ENCODE assay signal across 8 cellular contexts in genomic region chr5:179821298-179822058, GRCh38. TPM values are rescaled to one million over a fixed set of nuclear protein-coding genes. Genes with fewer than 3 reads are reported as not detected.
DNase-seq lines count a peak whose midpoint lies in the region; ATAC-seq, FAIRE-seq and TF ChIP-seq lines count a peak whose summit lies in the region.

No MANE protein-coding gene starts in this region.

- H3K4me1 ChIP-seq in pancreas (peaks cover 36 to 48% (median 48%) of the 10 kb centered on the region in 3 donors), tibial artery (peaks cover 13 to 85% (median 73%) of the 10 kb centered on the region in 4 donors)

- H3K4me3 ChIP-seq in H7 (ENCODE audit: insufficient read depth, low read depth, low read length) (peak overlapping the region; percentile 94), MG63 (peak overlapping the region; percentile 79), pancreas (peak overlapping the region; percentile 85 to 100 (median 98)), tibial artery (peak overlapping the region; percentile 99 to 100)

- TF ChIP-seq CTCF in pancreas (IDR thresholded peaks at IDR 0.05) (no peak), tibial artery (IDR thresholded peaks at IDR 0.05) (no peak)

- H3K27me3 ChIP-seq in H7 (ENCODE audit: control insufficient read depth, insufficient read depth, low read length): no peaks in the 10 kb centered on the region
- H3K27me3 ChIP-seq in MG63: no peaks in the 10 kb centered on the region
- H3K27me3 ChIP-seq in pancreas: no peaks in the 10 kb centered on the region
- no peaks in the 10 kb centered on the region for H3K27me3 ChIP-seq in tibial artery

- ATAC-seq in Right ventricle myocardium superior (ENCODE audit: poor library complexity) (peak; percentile 78), pancreas (peak; percentile 67 to 75 (median 70))

- H3K9me3 ChIP-seq in MG63 (no peaks in the 10 kb centered on the region), pancreas (no peaks in the 10 kb centered on the region), tibial artery (no peaks in the 10 kb centered on the region)

- 0% methylated on average over 39 to 54 of the region's 54 CpGs for WGBS in pancreas, 2 donors

- intact Hi-C loops in Right ventricle myocardium superior (cut with DNase I): loop anchor here (5.0 kb wide), 1 partner anchor 36 kb away; the partner anchor contains the start of gene MRNIP
- intact Hi-C loops in pancreas (cut with DNase I): no loop called here
- intact Hi-C loops in tibial artery (cut with DNase I; ENCODE audit: low total_unique reads): loop anchor here (5.0 kb wide), 1 partner anchor 36 kb away; the partner anchor contains the start of gene MRNIP

- DNase-seq in GDM1 (lab: John Stamatoyannopoulos, UW) (peak; percentile 82), H7 (peak; percentile 96), MG63 (peak; percentile 98), SKM-1 treated with dmso at 0.1 percent for 144 hours (lab: John Stamatoyannopoulos, UW; ENCODE audit: unreplicated experiment) (peak; percentile 76), Right ventricle myocardium superior (peak; percentile 97), pancreas (peak; percentile 93 to 99 (median 98)), tibial artery (peak; percentile 98 to 99)
- DNase-seq in activated naive CD8-positive, alpha-beta T cell treated with anti-CD3 and anti-CD28 coated beads, Interleukin-2, amount 50 U/mL, for 16 hours (ENCODE audit: low read depth, low spot score): peak; percentile 61

- H3K36me3 ChIP-seq in H7 (replicated peaks; ENCODE audit: control insufficient read depth, insufficient read depth, low read length) (peaks cover 30% of the 10 kb centered on the region), MG63 (peaks cover 48% of the 10 kb centered on the region), pancreas (peaks cover 0 to 32% (median 23%) of the 10 kb centered on the region in 3 donors), tibial artery (peaks cover 42 to 46% (median 44%) of the 10 kb centered on the region in 3 donors)

- peak; percentile 84 for FAIRE-seq in pancreas (lab: Jason Lieb, UNC)

- H3K27ac ChIP-seq in pancreas (peak overlapping the region; percentile 98 to 100 (median 100)), tibial artery (peak overlapping the region; percentile 100)

RNA-seq across cellular contexts. Expression of gene SQSTM1, which starts 0.8 kb away (rescaled TPM):
- total RNA-seq in H7 (2014; rRNA removed; shearing (Covaris generic)): 161 and 184 TPM in 2 replicates
- total RNA-seq in MG63 (2014; rRNA removed; shearing (Covaris generic); ENCODE audit: low replicate concordance): 484 and 538 TPM in 2 replicates
- 437 TPM for total RNA-seq in Right ventricle myocardium superior
- 100 to 1,000 TPM; 159 to 261 (median 228) TPM for total RNA-seq in pancreas
- 100 to 1,000 TPM; 125 to 166 TPM for polyA plus RNA-seq in pancreas

RNA-seq across cellular contexts. Expression of gene MGAT4B, which starts 14.8 kb away (rescaled TPM):
- 131 and 148 TPM in 2 replicates for total RNA-seq in H7 (2014; rRNA removed; shearing (Covaris generic))
- 149 and 238 TPM in 2 replicates for total RNA-seq in MG63 (2014; rRNA removed; shearing (Covaris generic); ENCODE audit: low replicate concordance)
- 93.3 TPM for total RNA-seq in Right ventricle myocardium superior
- total RNA-seq in pancreas: 10 to 100 TPM; 33.7 to 97.5 (median 45.9) TPM
- 10 to 100 TPM; 58.7 to 65.4 TPM for polyA plus RNA-seq in pancreas

RNA-seq across cellular contexts. Expression of gene LTC4S, which starts 27.7 kb away (rescaled TPM):
- total RNA-seq in H7 (2014; rRNA removed; shearing (Covaris generic)): 0.67 and 5.1 TPM in 2 replicates
- total RNA-seq in MG63 (2014; rRNA removed; shearing (Covaris generic); ENCODE audit: low replicate concordance): 1.7 TPM in 1 of 2 replicates, not detected in the other
- 7.6 TPM for total RNA-seq in Right ventricle myocardium superior
- total RNA-seq in pancreas: 1 to 10 TPM; 1.1 to 8.7 (median 4.5) TPM
- polyA plus RNA-seq in pancreas: 10 to 100 TPM in 1 of 2 donors, 1 to 10 TPM in 1; 4.2 to 10.9 TPM

RNA-seq across cellular contexts. Expression of gene MRNIP, which starts 37.1 kb away (rescaled TPM):
- total RNA-seq in H7 (2014; rRNA removed; shearing (Covaris generic)): 34.7 and 56.2 TPM in 2 replicates
- 25.5 and 30.6 TPM in 2 replicates for total RNA-seq in MG63 (2014; rRNA removed; shearing (Covaris generic); ENCODE audit: low replicate concordance)
- total RNA-seq in Right ventricle myocardium superior: 12.1 TPM
- total RNA-seq in pancreas: 10 to 100 TPM in 5 of 6 donors, 1 to 10 TPM in 1; 8.6 to 19.1 (median 13.6) TPM
- 10 to 100 TPM; 49.2 to 53.1 TPM for polyA plus RNA-seq in pancreas

Comparison
In these comparisons a context has a peak if more than half of its experiments do, and no peak if none do; other contexts are left out.
1. Peak in every context shown above with its lines: DNase-seq, ATAC-seq, H3K4me3 ChIP-seq and H3K27ac ChIP-seq.
2. intact Hi-C loops: an anchor here in Right ventricle myocardium superior (5.0 kb wide) and tibial artery (5.0 kb wide); none called in pancreas.